Comparison of ENCODE assay signal across 10 cellular contexts in the genomic region with DNA sequence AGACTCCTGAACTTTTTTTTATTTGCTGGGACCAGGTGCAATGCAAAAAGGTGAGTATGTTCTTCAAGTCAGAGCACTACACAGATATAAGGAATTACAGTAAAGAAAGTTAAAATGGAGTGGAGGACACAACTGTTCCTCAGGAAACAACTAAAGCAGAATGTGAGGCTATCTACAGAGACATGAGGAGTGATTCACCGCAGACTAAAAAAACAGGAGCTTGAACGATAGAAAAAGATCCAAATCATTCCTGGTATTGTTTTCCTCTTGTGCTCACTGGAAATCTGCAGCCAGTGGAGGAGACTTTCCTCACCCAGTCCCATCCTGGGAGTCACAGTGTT.
DNase-seq lines count a peak whose midpoint lies in the region; ATAC-seq, FAIRE-seq and TF ChIP-seq lines count a peak whose summit lies in the region.
"Had no signal": no experiment of that assay in that cellular context is flagged by ENCODE, and none has a peak within 500 bp of the region (broad histone marks: within the 10 kb centered on the region; RNA-seq: fewer than 3 reads in every experiment).

No MANE protein-coding gene starts in this region.

- TF ChIP-seq POLR2A in A549 (IDR thresholded peaks at IDR 0.05; ENCODE audit: low read length) = no peak
- no peak for TF ChIP-seq POLR2A in ovary (IDR thresholded peaks at IDR 0.05)

- no peaks in the 10 kb centered on the region for H3K36me3 Mint-ChIP-seq in HFFc6 (ENCODE audit: low read depth)

- H3K9me3 Mint-ChIP-seq in HFFc6 = no peaks in the 10 kb centered on the region

- FAIRE-seq in A549 (lab: Jason Lieb, UNC) = no peak

- peak overlapping the region; percentile 32 for H3K4me3 Mint-ChIP-seq in HFFc6

- H3K4me2 ChIP-seq in A549 = peak overlapping the region; percentile 50

- TF ChIP-seq EP300 in A549 (IDR thresholded peaks at IDR 0.05) (no peak), ovary (IDR thresholded peaks at IDR 0.05) (no peak)

- CTCF ChIA-PET in A549 (lab: Yijun Ruan, JAX) = interaction anchor here (1.3 to 2.5 kb wide), 2 partner anchors 11 to 77 kb away, joined by 7 to 11 read pairs; no protein-coding TSS in a partner anchor

- H3K27ac ChIP-seq in A549 (peak overlapping the region in 1 of 2 experiments; percentile 39; a peak in 4 of 6 replicates), mucosa of rectum (ENCODE audit: low read depth in 2 of 2, low read length in 2 of 2) (no peak overlapping the region), ovary (no peak overlapping the region)

- H3K27me3 ChIP-seq in mucosa of rectum (ENCODE audit: control insufficient read depth in 2 of 2, insufficient read depth in 2 of 2, low read length in 2 of 2) (no peaks in the 10 kb centered on the region), ovary (no peaks in the 10 kb centered on the region)

- peak overlapping the region; percentile 70 for H3K27ac Mint-ChIP-seq in HFFc6

- H3K4me3 ChIP-seq in A549 (no peak overlapping the region), astrocyte of the spinal cord (ENCODE audit: low read depth, low read length) (peak overlapping the region; percentile 28), mucosa of rectum (ENCODE audit: low read length in 2 of 2) (peak overlapping the region; percentile 8 to 14), ovary (no peak overlapping the region)

- WGBS in A549 (ENCODE audit: missing lambda C conversion rate) = 43% methylated on average over 2 of the region's 2 CpGs
- 27 to 29% (median 29%) methylated on average over 2 of the region's 2 CpGs for WGBS in ovary, 3 donors

- TF ChIP-seq CTCF in A549 (IDR thresholded peaks at IDR 0.05) (no peak), HFFc6 (IDR thresholded peaks at IDR 0.05) (no peak), astrocyte of the spinal cord (IDR thresholded peaks at IDR 0.05; ENCODE audit: low read depth, low read length) (no peak), ovary (IDR thresholded peaks at IDR 0.05) (no peak)

- peak overlapping the region in 1 of 2 donors; percentile 15 for H3K9ac ChIP-seq in mucosa of rectum (ENCODE audit: low read depth in 1 of 2, low read length in 2 of 2)

- peak; percentile 15 to 17; a peak in 4 of 6 replicates for ATAC-seq in A549
- ATAC-seq in HG03460 (IDR thresholded peaks at IDR 0.05; ENCODE audit: unreplicated experiment) = no peak

- intact Hi-C loops in ovary (cut with DNase I) = loop anchor here in 1 of 4 donors (2.0 kb wide), 1 partner anchor 19 kb away; no protein-coding TSS in a partner anchor

- H3K36me3 ChIP-seq in mucosa of rectum (ENCODE audit: control insufficient read depth in 2 of 2, insufficient read depth in 2 of 2, low read length in 2 of 2) = no peaks in the 10 kb centered on the region
- no peaks in the 10 kb centered on the region for H3K36me3 ChIP-seq in ovary

- POLR2A ChIA-PET in A549 (lab: Yijun Ruan, JAX) = interaction anchor here (1.0 to 1.2 kb wide), 2 partner anchors 11 to 106 kb away, joined by 3 to 6 read pairs; a partner anchor contains a TSS

- TF ChIP-seq RAD21 in A549 (conservative IDR thresholded peaks at IDR 0.05 in 1 of 2, IDR thresholded peaks at IDR 0.05 in 1 of 2) = no peak

- peaks cover 61% of the 10 kb centered on the region for H3K4me1 ChIP-seq in A549
- H3K4me1 ChIP-seq in mucosa of rectum (ENCODE audit: control insufficient read depth in 2 of 2, insufficient read depth in 2 of 2, low read length in 2 of 2) = peaks cover 0 to 12% of the 10 kb centered on the region in 2 donors
- H3K4me1 ChIP-seq in ovary (ENCODE audit: insufficient read depth) = no peaks in the 10 kb centered on the region

- peaks cover 33% of the 10 kb centered on the region for H3K4me1 Mint-ChIP-seq in HFFc6 (ENCODE audit: low read depth)

- no peaks in the 10 kb centered on the region for H3K9me3 ChIP-seq in A549
- no peaks in the 10 kb centered on the region for H3K9me3 ChIP-seq in mucosa of rectum (ENCODE audit: control insufficient read depth in 2 of 2, low read length in 2 of 2)
- H3K9me3 ChIP-seq in ovary = no peaks in the 10 kb centered on the region

- DNase-seq in A549 (ENCODE audit: low read depth in 1 of 2, low spot score in 1 of 2) = no peak
- peak; percentile 35 for DNase-seq in HFFc6
- peak; percentile 50 for DNase-seq in astrocyte of the spinal cord (ENCODE audit: low read depth, low spot score)
- no peak for DNase-seq in NCI-H446 treated with DMSO at 0.1 percent for 48 hours (lab: John Stamatoyannopoulos, UW)
- no peak for DNase-seq in activated CD4-positive, alpha-beta T cell treated with anti-CD3 and anti-CD28 coated beads for 4 hours
- no peak for DNase-seq in ovary
- DNase-seq: DMS153, NCI-H146 had no signal

- in situ Hi-C loops in astrocyte of the spinal cord (cut with HindIII; ENCODE audit: low sequenced_read_pairs) = no loop called here

- H3K27me3 Mint-ChIP-seq in HFFc6 (ENCODE audit: insufficient read depth) = peaks cover 7% of the 10 kb centered on the region

TF ChIP-seq in A549, 52 proteins besides CTCF, POLR2A, EP300 and RAD21:
- TF ChIP-seq, protein P1, sequence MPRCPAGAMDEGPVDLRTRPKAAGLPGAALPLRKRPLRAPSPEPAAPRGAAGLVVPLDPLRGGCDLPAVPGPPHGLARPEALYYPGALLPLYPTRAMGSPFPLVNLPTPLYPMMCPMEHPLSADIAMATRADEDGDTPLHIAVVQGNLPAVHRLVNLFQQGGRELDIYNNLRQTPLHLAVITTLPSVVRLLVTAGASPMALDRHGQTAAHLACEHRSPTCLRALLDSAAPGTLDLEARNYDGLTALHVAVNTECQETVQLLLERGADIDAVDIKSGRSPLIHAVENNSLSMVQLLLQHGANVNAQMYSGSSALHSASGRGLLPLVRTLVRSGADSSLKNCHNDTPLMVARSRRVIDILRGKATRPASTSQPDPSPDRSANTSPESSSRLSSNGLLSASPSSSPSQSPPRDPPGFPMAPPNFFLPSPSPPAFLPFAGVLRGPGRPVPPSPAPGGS (IDR thresholded peaks at IDR 0.05) = no peak
TF ChIP-seq in A549: peak in this region for 0.

Comparison
In these comparisons a context has a peak if more than half of its experiments do, and no peak if none do; other contexts are left out.
1. DNase-seq: peak in HFFc6 (single experiment) and astrocyte of the spinal cord (single experiment); none in A549 (0 of 2), NCI-H446 treated with DMSO at 0.1 percent for 48 hours (single experiment), activated CD4-positive, alpha-beta T cell treated with anti-CD3 and anti-CD28 coated beads for 4 hours (0 of 2) and ovary (0 of 5).
2. H3K4me3 ChIP-seq: peak in astrocyte of the spinal cord (single experiment) and mucosa of rectum (2 of 2); none in A549 (single experiment) and ovary (single experiment).